Comparison of ENCODE assay signal across 8 cellular contexts in the genomic region with DNA sequence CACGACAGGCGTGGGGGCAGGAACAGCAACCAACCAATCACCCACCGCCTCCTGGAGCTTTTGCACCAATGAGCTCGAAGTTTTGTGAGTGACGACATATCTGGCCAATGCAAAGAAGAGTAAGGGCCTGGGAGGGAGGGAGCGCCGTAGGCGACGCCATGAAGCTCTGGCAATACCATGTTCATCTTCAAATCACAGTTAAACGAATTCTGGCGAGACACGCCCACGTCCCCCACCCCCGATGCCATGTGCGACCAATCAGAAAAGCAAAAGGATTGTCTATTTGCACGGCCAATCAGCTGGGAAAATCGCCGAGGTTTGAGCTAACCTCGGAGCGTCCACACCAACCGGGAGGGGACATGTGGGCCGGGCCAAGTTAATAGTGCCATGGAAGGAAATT. TPM values are rescaled to one million over a fixed set of nuclear protein-coding genes. Genes with fewer than 3 reads are reported as not detected.
DNase-seq lines count a peak whose midpoint lies in the region; ATAC-seq and TF ChIP-seq lines count a peak whose summit lies in the region.
"Not testable (repeated sequence)": the region's sequence is repeated elsewhere in the genome, so short reads cannot be mapped to it uniquely, and the experiment has no call there.

A gene (minus strand): TSS at position 12 of the 400 bp plus-strand sequence. CDS start 3,369 bp downstream, outside the sequence.

- ATAC-seq in GM21515 (IDR thresholded peaks at IDR 0.05; ENCODE audit: unreplicated experiment) (peak; percentile 88), HG03159 (IDR thresholded peaks at IDR 0.05; ENCODE audit: unreplicated experiment) (peak; percentile 98), gastroesophageal sphincter (peak; percentile 99)

- not testable (repeated sequence) for H3K4me1 Mint-ChIP-seq in Calu3 (ENCODE audit: low read depth, unreplicated experiment)

- not testable (repeated sequence) for H3K27ac ChIP-seq in gastroesophageal sphincter; osteoblast (ENCODE audit: low read depth, low read length)

- H3K4me1 ChIP-seq in gastroesophageal sphincter; osteoblast (ENCODE audit: insufficient read depth, low read length): not testable (repeated sequence)

- not testable (repeated sequence) for H3K36me3 Mint-ChIP-seq in Calu3 (ENCODE audit: insufficient read depth, unreplicated experiment)

- BruUV-seq in Calu3 (replicated peaks; lab: Mats Ljungman, UMichigan): TSS peak; percentile 89

- CTCF ChIA-PET in Calu3 (lab: Charles Lee): not testable (repeated sequence)

- no CpG with 5 or more reads among the region's 22 CpGs for WGBS in gastroesophageal sphincter (ENCODE audit: low coverage in 1 of 2), 2 donors

- H3K27me3 ChIP-seq in gastroesophageal sphincter; osteoblast (ENCODE audit: insufficient read depth, low read length): not testable (repeated sequence)

- H3K9me3 ChIP-seq in gastroesophageal sphincter; osteoblast (ENCODE audit: low read depth, low read length): not testable (repeated sequence)

- peak within 1 kb of the TSS in 1 of 2 donors; percentile 23 for H3K4me3 ChIP-seq in gastroesophageal sphincter
- H3K4me3 ChIP-seq in osteoblast (ENCODE audit: insufficient read depth, low read length): peak within 1 kb of the TSS; percentile 48

- not testable (repeated sequence) for H3K4me2 ChIP-seq in osteoblast (ENCODE audit: insufficient read depth, low read length)

- TF ChIP-seq POLR2A in gastroesophageal sphincter (IDR thresholded peaks at IDR 0.05): not testable (repeated sequence)

- not testable (repeated sequence) for TF ChIP-seq EP300 in gastroesophageal sphincter (IDR thresholded peaks at IDR 0.05)

- not testable (repeated sequence) for H4K20me1 ChIP-seq in osteoblast (ENCODE audit: insufficient read depth, low read length)

- not testable (repeated sequence) for H3K79me2 ChIP-seq in osteoblast (ENCODE audit: insufficient read depth, low read length)

- not testable (repeated sequence) for H3K27ac Mint-ChIP-seq in Calu3 (ENCODE audit: unreplicated experiment)

- H3K9me3 Mint-ChIP-seq in Calu3 (ENCODE audit: low read depth, unreplicated experiment): not testable (repeated sequence)

- intact Hi-C loops in Calu3 (cut with micrococcal nuclease; ENCODE audit: unreplicated experiment): not testable (repeated sequence)

- TF ChIP-seq CTCF in Calu3 (IDR thresholded peaks at IDR 0.05; ENCODE audit: unreplicated experiment); gastroesophageal sphincter (IDR thresholded peaks at IDR 0.05); osteoblast (IDR thresholded peaks at IDR 0.05; ENCODE audit: extremely low read depth, low read depth, low read length): not testable (repeated sequence)

- H2AFZ ChIP-seq in osteoblast (ENCODE audit: low read length): not testable (repeated sequence)

- H3K27me3 Mint-ChIP-seq in Calu3 (ENCODE audit: unreplicated experiment): not testable (repeated sequence)

- DNase-seq in Calu3 (peak; percentile 96), T-helper 22 cell (ENCODE audit: low read depth) (peak; percentile 77)
- peak; percentile 96 for DNase-seq in activated effector memory CD4-positive, alpha-beta T cell treated with anti-CD3 and anti-CD28 coated beads, Interleukin-2, amount 50 U/mL, for 16 hours
- not testable (repeated sequence) for DNase-seq in osteoblast (ENCODE audit: insufficient read length, low spot score, missing footprints)
- DNase-seq in stimulated activated CD8-positive, alpha-beta memory T cell treated with anti-CD3 and anti-CD28 coated beads, Interleukin-4, amount 100 ng/mL, for 48 hours: peak; percentile 92

- H3K36me3 ChIP-seq in gastroesophageal sphincter; osteoblast (ENCODE audit: insufficient read depth, low read length): not testable (repeated sequence)

- H3K4me3 Mint-ChIP-seq in Calu3 (ENCODE audit: low read depth, unreplicated experiment): not testable (repeated sequence)

RNA-seq across cellular contexts. Expression of the gene that starts here (rescaled TPM):
- total RNA-seq in Calu3 (2022) (34.2 and 41.7 TPM in 2 replicates), gastroesophageal sphincter (10 to 100 TPM in 3 of 4 donors, 1 to 10 TPM in 1; 8.9 to 42.5 (median 15.4) TPM), osteoblast (6.2 and 7.6 TPM in 2 replicates)
